6 cellular contexts compared by ENCODE assay signal in the genomic region with DNA sequence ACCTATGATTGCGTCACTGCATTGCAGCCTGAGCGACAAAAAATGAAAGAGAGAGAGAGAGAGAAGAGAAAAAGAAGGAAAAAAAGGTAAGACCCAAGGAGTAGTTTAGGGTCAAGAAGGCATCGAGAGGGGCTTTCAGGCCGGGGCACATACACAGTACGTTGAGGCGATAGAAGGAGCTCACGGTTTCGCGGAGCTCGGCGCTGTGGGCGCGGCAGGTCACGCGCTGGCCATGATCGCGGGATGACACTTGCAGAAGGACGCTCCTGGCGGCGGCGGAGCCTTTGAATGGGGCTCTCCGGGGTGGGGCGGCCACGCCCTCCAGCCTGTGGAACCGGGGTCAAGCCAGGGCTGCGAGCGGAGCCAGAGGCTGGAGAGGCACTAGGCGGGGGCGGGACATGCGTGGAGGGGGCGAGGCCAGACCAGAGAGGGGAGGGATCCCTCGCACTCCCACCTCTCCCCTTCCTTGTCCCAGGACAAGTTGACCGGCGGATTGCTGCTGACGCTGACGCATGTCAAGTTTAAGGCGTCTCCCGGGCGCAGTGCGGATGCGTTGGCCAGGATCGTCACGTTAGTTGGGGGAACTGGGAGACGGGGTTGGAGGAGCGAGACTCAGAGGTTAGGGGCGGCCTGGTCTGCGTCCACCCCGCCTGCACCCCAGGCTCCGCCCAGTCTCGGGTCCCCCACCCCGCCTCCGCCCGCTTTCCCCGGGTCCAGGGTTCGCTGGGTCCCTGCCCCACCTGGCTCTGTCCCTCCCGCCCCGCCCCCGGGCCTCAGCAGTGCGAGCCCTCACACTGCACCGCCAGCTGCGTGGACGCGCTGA. TPM values are rescaled to one million over a fixed set of nuclear protein-coding genes. Genes with fewer than 3 reads are reported as not detected.
DNase-seq lines count a peak whose midpoint lies in the region; ATAC-seq and TF ChIP-seq lines count a peak whose summit lies in the region.

No MANE protein-coding gene starts in this region.

- H2AFZ ChIP-seq in mammary epithelial cell (ENCODE audit: low read depth, low read length) = peak overlapping the region; percentile 31
- H2AFZ ChIP-seq in trophoblast cell (ENCODE audit: insufficient read depth, low read length, poor library complexity) = no peak overlapping the region

- H4K91ac ChIP-seq in trophoblast cell (ENCODE audit: low read depth, low read length) = no peak overlapping the region

- no TSS peak for BruUV-seq in mammary epithelial cell (replicated peaks; lab: Mats Ljungman, UMichigan)

- H3K4me3 ChIP-seq in LNCaP clone FGC (ENCODE audit: low read depth, low read length) (peak overlapping the region; percentile 23), mammary epithelial cell (replicated peaks in 1 of 3; ENCODE audit: insufficient read depth in 1 of 3, low read depth in 2 of 3, low read length in 3 of 3) (peak overlapping the region in 2 of 3 experiments; percentile 24 to 34), trophoblast cell (ENCODE audit: low read depth, low read length) (peak overlapping the region; percentile 36)

- no peaks in the 10 kb centered on the region for H4K20me1 ChIP-seq in mammary epithelial cell (ENCODE audit: insufficient read depth, low read length)

- no peak overlapping the region for H4K8ac ChIP-seq in trophoblast cell (ENCODE audit: low read depth, low read length)

- H3K79me2 ChIP-seq in mammary epithelial cell (ENCODE audit: insufficient read depth, low read length) (no peaks in the 10 kb centered on the region), trophoblast cell (ENCODE audit: control insufficient read depth, insufficient read depth, low read length, poor library complexity) (no peaks in the 10 kb centered on the region)

- CTCF ChIA-PET in mammary epithelial cell (lab: Charles Lee; ENCODE audit: low non-redundant PET) = interaction anchor here (0.5 kb wide), 1 partner anchor 335 kb away, joined by 4 read pairs; no protein-coding TSS in a partner anchor

- H3K79me1 ChIP-seq in trophoblast cell (ENCODE audit: low read length) = no peaks in the 10 kb centered on the region

- ATAC-seq in GM21529 (IDR thresholded peaks at IDR 0.05; ENCODE audit: unreplicated experiment) (no peak), HG03378 (IDR thresholded peaks at IDR 0.05; ENCODE audit: unreplicated experiment) (no peak)

- no peak overlapping the region for H2BK5ac ChIP-seq in trophoblast cell (ENCODE audit: low read depth, low read length, poor library complexity)

- no peak for DNase-seq in LNCaP clone FGC (ENCODE audit: low read depth)
- DNase-seq in mammary epithelial cell = no peak
- peak in 1 of 2 donors; percentile 9 for DNase-seq in trophoblast cell
- DNase-seq in C1 segment of cervical spinal cord (lab: John Stamatoyannopoulos, UW) = no peak

- peaks cover 3% of the 10 kb centered on the region for H3K27me3 ChIP-seq in mammary epithelial cell (ENCODE audit: insufficient read depth, low read length)
- peaks cover 33% of the 10 kb centered on the region for H3K27me3 ChIP-seq in trophoblast cell (ENCODE audit: insufficient read depth, low read length)

- peak overlapping the region; percentile 60 for H3K4me2 ChIP-seq in mammary epithelial cell (ENCODE audit: insufficient read depth, low read depth, low read length)
- H3K4me2 ChIP-seq in trophoblast cell (ENCODE audit: low read length) = peak overlapping the region; percentile 20

- intact Hi-C loops in mammary epithelial cell (cut with micrococcal nuclease) = no loop called here

- in situ Hi-C loops in mammary epithelial cell (cut with MboI; ENCODE audit: low sequenced_read_pairs in 2 of 2) = no loop called here

- 18% methylated on average over 6 of the region's 63 CpGs for WGBS in mammary epithelial cell (ENCODE audit: low coverage, missing lambda C conversion rate)
- no CpG with 5 or more reads among the region's 63 CpGs for WGBS in trophoblast cell (ENCODE audit: extremely low coverage, insufficient coverage, insufficient read length)

- H3K9me3 ChIP-seq in mammary epithelial cell (replicated peaks; ENCODE audit: insufficient read depth, low read length) (no peaks in the 10 kb centered on the region), trophoblast cell (ENCODE audit: insufficient read depth, low read depth, low read length) (peaks cover 16% of the 10 kb centered on the region)

- H3K9ac ChIP-seq in mammary epithelial cell (ENCODE audit: insufficient read depth, low read length) (no peak overlapping the region), trophoblast cell (ENCODE audit: low read length) (no peak overlapping the region)

- no peak overlapping the region for H3K18ac ChIP-seq in trophoblast cell (ENCODE audit: low read length)

- no peak overlapping the region for H4K12ac ChIP-seq in trophoblast cell (ENCODE audit: low read depth, low read length)

- H3K4me1 ChIP-seq in mammary epithelial cell (ENCODE audit: insufficient read depth, low read length) (peaks cover 11% of the 10 kb centered on the region), trophoblast cell (ENCODE audit: control insufficient read depth in 1 of 2, insufficient read depth in 2 of 2, low read length in 2 of 2) (peaks cover 3 to 7% of the 10 kb centered on the region in 2 experiments)

- H3K4ac ChIP-seq in trophoblast cell (ENCODE audit: low read depth, low read length) = no peak overlapping the region

- H3K36me3 ChIP-seq in mammary epithelial cell (ENCODE audit: insufficient read depth, low read length) (no peaks in the 10 kb centered on the region), trophoblast cell (ENCODE audit: control insufficient read depth in 1 of 2, insufficient read depth in 2 of 2, low read length in 2 of 2) (no peaks in the 10 kb centered on the region)

- H3K27ac ChIP-seq in mammary epithelial cell (ENCODE audit: insufficient read depth, low read depth, low read length) (no peak overlapping the region), trophoblast cell (ENCODE audit: low read depth, low read length) (no peak overlapping the region)

- no peak overlapping the region for H3K14ac ChIP-seq in trophoblast cell (ENCODE audit: low read length)

- H3K23ac ChIP-seq in trophoblast cell (ENCODE audit: low read length) = no peak overlapping the region

- no peak overlapping the region for H2BK120ac ChIP-seq in trophoblast cell (ENCODE audit: insufficient read depth, low read length, poor library complexity)

- dilution Hi-C loops in mammary epithelial cell (cut with HindIII; ENCODE audit: low sequenced_read_pairs) = no loop called here

- H2AK5ac ChIP-seq in trophoblast cell (ENCODE audit: low read length) = no peak overlapping the region

- H2BK12ac ChIP-seq in trophoblast cell (ENCODE audit: low read length) = no peak overlapping the region

- TF ChIP-seq CTCF in LNCaP clone FGC (IDR thresholded peaks at IDR 0.05; ENCODE audit: control insufficient read depth, extremely low read depth, insufficient read depth) (no peak), mammary epithelial cell (conservative IDR thresholded peaks at IDR 0.05 in 1 of 2, IDR thresholded peaks at IDR 0.05 in 1 of 2; ENCODE audit: extremely low read depth in 1 of 2, insufficient read depth in 1 of 2, low read depth in 1 of 2, low read length in 2 of 2) (no peak)

RNA-seq across cellular contexts. Expression of a gene that starts 6.9 kb away (rescaled TPM):
- not detected for total RNA-seq in mammary epithelial cell
- polyA plus RNA-seq in mammary epithelial cell = not detected
- polyA minus RNA-seq in mammary epithelial cell = not detected
- not detected in 2 replicates for polyA plus RNA-seq in trophoblast cell (2013)

RNA-seq across cellular contexts. Expression of a gene that starts 11.3 kb away (rescaled TPM):
- not detected for total RNA-seq in mammary epithelial cell
- polyA plus RNA-seq in mammary epithelial cell = 0.02 TPM
- polyA minus RNA-seq in mammary epithelial cell = not detected
- 0.10 and 0.11 TPM in 2 replicates for polyA plus RNA-seq in trophoblast cell (2013)

RNA-seq across cellular contexts. Expression of a gene that starts 22.9 kb away (rescaled TPM):
- total RNA-seq in mammary epithelial cell = 1 to 10 TPM; 4.8 to 9.5 TPM
- 4.4 TPM for polyA plus RNA-seq in mammary epithelial cell
- not detected for polyA minus RNA-seq in mammary epithelial cell
- polyA plus RNA-seq in trophoblast cell (2013) = 18.9 and 25.5 TPM in 2 replicates

RNA-seq across cellular contexts. Expression of a gene that starts 32.8 kb away (rescaled TPM):
- total RNA-seq in mammary epithelial cell = not detected
- polyA plus RNA-seq in mammary epithelial cell = not detected
- polyA minus RNA-seq in mammary epithelial cell = not detected
- not detected in 2 replicates for polyA plus RNA-seq in trophoblast cell (2013)

RNA-seq across cellular contexts. Expression of a gene that starts 54.9 kb away (rescaled TPM):
- 10 to 100 TPM; 10.4 to 11.5 TPM for total RNA-seq in mammary epithelial cell
- 4.5 TPM for polyA plus RNA-seq in mammary epithelial cell
- 15.6 TPM for polyA minus RNA-seq in mammary epithelial cell
- polyA plus RNA-seq in trophoblast cell (2013) = 6.3 and 6.7 TPM in 2 replicates
